Comparison of ENCODE assay signal across 3 cellular contexts in the genomic region with DNA sequence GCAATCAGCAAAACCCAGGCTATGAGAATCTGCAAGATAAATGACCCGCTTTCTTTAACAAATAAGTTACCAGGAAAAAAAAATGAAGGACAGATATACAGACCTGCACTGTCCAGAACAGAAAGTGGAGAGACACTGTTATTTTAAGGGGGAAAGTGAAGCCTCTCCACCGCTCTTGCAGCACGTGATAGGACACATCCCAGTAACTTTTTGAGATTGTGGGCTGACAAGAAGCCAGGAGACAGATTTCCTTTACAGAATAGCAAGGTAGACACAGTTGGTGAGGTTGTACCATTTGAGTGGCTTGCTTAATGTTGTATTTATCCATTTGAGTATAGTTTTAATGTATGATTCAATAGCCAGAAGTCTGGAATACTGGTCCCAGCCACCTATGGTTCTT.
"Had no signal": no experiment of that assay in that cellular context is flagged by ENCODE, and none has a peak within 500 bp of the region (broad histone marks: within the 10 kb centered on the region; RNA-seq: fewer than 3 reads in every experiment).

No MANE protein-coding gene starts in this region.

- ATAC-seq: GM12878 had no signal

- DNase-seq: GDM1, GF-D8 had no signal

- H3K4me3 ChIP-seq: GM12878 had no signal
